21 cellular contexts compared by ENCODE assay signal in the genomic region with DNA sequence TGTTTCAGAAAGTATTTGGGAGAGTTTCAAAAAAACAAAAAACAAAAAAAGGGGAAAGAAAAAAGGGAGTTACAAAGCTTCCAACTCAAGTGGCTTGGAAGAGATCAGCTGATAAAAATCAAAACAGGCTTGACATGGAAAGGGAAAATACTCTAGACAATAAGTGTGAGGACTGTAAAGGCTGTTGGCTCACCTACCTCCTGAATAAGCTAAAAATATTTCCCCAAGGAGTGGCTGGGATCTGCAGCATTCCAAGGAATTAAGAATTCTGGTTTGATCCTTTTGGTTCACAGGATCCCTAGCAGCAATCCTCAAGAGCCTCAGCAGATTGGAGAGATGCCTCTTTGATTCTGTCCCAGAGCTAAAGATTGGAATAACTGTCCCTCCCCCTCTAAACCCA. TPM values are rescaled to one million over a fixed set of nuclear protein-coding genes. Genes with fewer than 3 reads are reported as not detected.
DNase-seq lines count a peak whose midpoint lies in the region; ATAC-seq and TF ChIP-seq lines count a peak whose summit lies in the region.
"Had no signal": no experiment of that assay in that cellular context is flagged by ENCODE, and none has a peak within 500 bp of the region (broad histone marks: within the 10 kb centered on the region; RNA-seq: fewer than 3 reads in every experiment).

No MANE protein-coding gene starts in this region.

- H3K27ac ChIP-seq in left lung (no peak overlapping the region), neural progenitor cell (no peak overlapping the region), A673 (ENCODE audit: low read depth, low read length, poor library complexity, severe bottlenecking) (no peak overlapping the region)

- intact Hi-C loops in left lung (cut with DNase I) (no loop called here), A673 (cut with micrococcal nuclease; ENCODE audit: unreplicated experiment) (loop anchor here (5.0 kb wide), 1 partner anchor 194 kb away; no protein-coding TSS in a partner anchor), head of caudate nucleus (cut with DNase I) (no loop called here)

- H3K4me3 ChIP-seq in left lung (no peak overlapping the region), neural progenitor cell (no peak overlapping the region), A673 (ENCODE audit: low read depth, low read length, poor library complexity, severe bottlenecking) (no peak overlapping the region)

- POLR2A ChIA-PET in A673 (lab: Charles Lee; ENCODE audit: low non-redundant PET), result no interaction called here

- H3K27ac Mint-ChIP-seq in HFFc6 (peak overlapping the region; percentile 23; the same call in 1 of the 2 replicates), neural progenitor cell (no peak overlapping the region)
- H3K27ac Mint-ChIP-seq: CD4-positive, CD25-positive, alpha-beta regulatory T cell had no signal

- H4K20me1 ChIP-seq in neural progenitor cell (ENCODE audit: low read depth), result no peaks in the 10 kb centered on the region

- H2AFZ ChIP-seq in neural progenitor cell (replicated peaks), result no peak overlapping the region

- DNase-seq in HFFc6, result no peak
- no peak for DNase-seq in left lung
- no peak for DNase-seq in neural progenitor cell (ENCODE audit: low spot score)
- DNase-seq in A673 (ENCODE audit: low spot score), result no peak
- DNase-seq in head of caudate nucleus, result no peak
- no peak for DNase-seq in NCI-H345 (lab: John Stamatoyannopoulos, UW)
- DNase-seq: BE2C; CD4-positive, CD25-positive, alpha-beta regulatory T cell; COR-L47; DMS79; GOT3; Karpas-422; MV-4-11; NCI-H1105 treated with DMSO at 0.1 percent for 48 hours; NCI-H2029 treated with DMSO at 0.1 percent for 48 hours; NCI-H226; NCI-H524; NCI-H774; NK-92 treated with Interleukin-12 subunit alpha and Interleukin-12 subunit beta, amount 100 ng/mL, for 24 hours; SIG-M5 had no signal

- H3K4me2 ChIP-seq in neural progenitor cell, result no peak overlapping the region

- no peaks in the 10 kb centered on the region for H3K79me2 ChIP-seq in neural progenitor cell (ENCODE audit: low read depth)

- ATAC-seq in left lung, result peak; percentile 44

- H3K27me3 ChIP-seq in left lung (no peaks in the 10 kb centered on the region), neural progenitor cell (no peaks in the 10 kb centered on the region), A673 (replicated peaks; ENCODE audit: insufficient read depth, low read depth, low read length, poor library complexity) (no peaks in the 10 kb centered on the region)
- H3K27me3 ChIP-seq: BE2C had no signal

- peaks cover 26% of the 10 kb centered on the region for H3K4me1 Mint-ChIP-seq in HFFc6 (ENCODE audit: low read depth)
- H3K4me1 Mint-ChIP-seq in neural progenitor cell, result peaks cover 9% of the 10 kb centered on the region

- peaks cover 0 to 18% of the 10 kb centered on the region in 2 donors for H3K36me3 ChIP-seq in left lung
- H3K36me3 ChIP-seq in neural progenitor cell, result no peaks in the 10 kb centered on the region
- H3K36me3 ChIP-seq in A673 (ENCODE audit: insufficient read depth, low read length, poor library complexity, severe bottlenecking), result no peaks in the 10 kb centered on the region
- H3K36me3 ChIP-seq: BE2C had no signal

- H3K4me3 Mint-ChIP-seq in HFFc6 (no peak overlapping the region), neural progenitor cell (peak overlapping the region; percentile 8)
- H3K4me3 Mint-ChIP-seq: CD4-positive, CD25-positive, alpha-beta regulatory T cell had no signal

- no peak overlapping the region for H3K9ac ChIP-seq in neural progenitor cell

- H3K27me3 Mint-ChIP-seq in HFFc6 (ENCODE audit: insufficient read depth) (no peaks in the 10 kb centered on the region; the same call in 1 of the 2 replicates), neural progenitor cell (ENCODE audit: insufficient read depth, low read depth) (peaks cover 5% of the 10 kb centered on the region)
- H3K27me3 Mint-ChIP-seq: CD4-positive, CD25-positive, alpha-beta regulatory T cell had no signal

- no peaks in the 10 kb centered on the region for H3F3A ChIP-seq in neural progenitor cell (ENCODE audit: low read depth)

- H3K36me3 Mint-ChIP-seq in HFFc6 (ENCODE audit: low read depth) (no peaks in the 10 kb centered on the region), neural progenitor cell (peaks cover 10% of the 10 kb centered on the region)

- TF ChIP-seq CTCF in HFFc6 (IDR thresholded peaks at IDR 0.05) (no peak), left lung (IDR thresholded peaks at IDR 0.05) (no peak), neural progenitor cell (IDR thresholded peaks at IDR 0.05) (no peak), A673 (conservative IDR thresholded peaks at IDR 0.05; ENCODE audit: low read depth, low read length) (no peak)

- no TSS peak for BruUV-seq in A673 (replicated peaks; lab: Mats Ljungman, UMichigan)

- H3K4me1 ChIP-seq in left lung (peaks cover 3 to 10% of the 10 kb centered on the region in 2 donors), neural progenitor cell (peaks cover 8% of the 10 kb centered on the region), A673 (ENCODE audit: insufficient read depth, low read length, poor library complexity, severe bottlenecking) (peaks cover 36% of the 10 kb centered on the region)

- CTCF ChIA-PET in A673 (lab: Charles Lee), result interaction anchor here (0.6 to 3.7 kb wide), 3 partner anchors 14 to 1051 kb away, joined by 4 to 134 read pairs (median 17); a partner anchor contains a TSS

- no peaks in the 10 kb centered on the region for H3K9me3 ChIP-seq in left lung
- H3K9me3 ChIP-seq in neural progenitor cell (ENCODE audit: low read depth), result no peaks in the 10 kb centered on the region
- no peaks in the 10 kb centered on the region for H3K9me3 ChIP-seq in A673 (ENCODE audit: low read depth, low read length, poor library complexity, severe bottlenecking)
- H3K9me3 ChIP-seq: BE2C had no signal

- H3K9me3 Mint-ChIP-seq in HFFc6 (no peaks in the 10 kb centered on the region), neural progenitor cell (no peaks in the 10 kb centered on the region)
- H3K9me3 Mint-ChIP-seq: CD4-positive, CD25-positive, alpha-beta regulatory T cell had no signal

RNA-seq across cellular contexts. Expression of a gene that starts 11.2 kb away (rescaled TPM):
- total RNA-seq in HFFc6 (2021; fragmentation: NEBNext Ultra II Directional; extraction: Animal tissue kit (Norgen Biotek cat#: 25700)), result 10 to 100 TPM; 66.0 to 79.7 (median 74.9) TPM
- total RNA-seq in left lung (10 to 100 TPM; 37.9 to 39.5 TPM), neural progenitor cell (ENCODE audit: low replicate concordance) (99.6 and 147 TPM in 2 replicates), A673 (2021) (37.6 and 43.6 TPM in 2 replicates)

RNA-seq across cellular contexts. Expression of a gene that starts 16.4 kb away (rescaled TPM):
- total RNA-seq in HFFc6 (2021; fragmentation: NEBNext Ultra II Directional; extraction: Animal tissue kit (Norgen Biotek cat#: 25700)), result 1 to 10 TPM; 3.6 to 7.0 (median 5.7) TPM
- 1 to 10 TPM; 8.3 TPM for total RNA-seq in left lung
- total RNA-seq in neural progenitor cell (ENCODE audit: low replicate concordance), result 8.2 and 11.0 TPM in 2 replicates
- 9.9 and 10.8 TPM in 2 replicates for total RNA-seq in A673 (2021)

RNA-seq across cellular contexts. Expression of a gene that starts 36.6 kb away (rescaled TPM):
- 10 to 100 TPM; 13.0 to 23.5 (median 19.6) TPM for total RNA-seq in HFFc6 (2021; fragmentation: NEBNext Ultra II Directional; extraction: Animal tissue kit (Norgen Biotek cat#: 25700))
- total RNA-seq in left lung (10 to 100 TPM; 47.6 to 51.4 TPM), neural progenitor cell (ENCODE audit: low replicate concordance) (93.3 and 103 TPM in 2 replicates), A673 (2021) (62.7 and 73.9 TPM in 2 replicates)

RNA-seq across cellular contexts. Expression of a gene that starts 41.2 kb away (rescaled TPM):
- 100 to 1,000 TPM; 221 to 259 (median 241) TPM for total RNA-seq in HFFc6 (2021; fragmentation: NEBNext Ultra II Directional; extraction: Animal tissue kit (Norgen Biotek cat#: 25700))
- total RNA-seq in left lung (100 to 1,000 TPM; 114 to 140 TPM), neural progenitor cell (ENCODE audit: low replicate concordance) (154 and 223 TPM in 2 replicates), A673 (2021) (491 and 500 TPM in 2 replicates)

RNA-seq across cellular contexts. Expression of a gene that starts 48.5 kb away (rescaled TPM):
- total RNA-seq in HFFc6 (2021; fragmentation: NEBNext Ultra II Directional; extraction: Animal tissue kit (Norgen Biotek cat#: 25700)), result under 1 TPM in 1 of 6 experiments, not detected in 5; 0.12 TPM
- not detected for total RNA-seq in left lung
- not detected in 2 replicates for total RNA-seq in neural progenitor cell (ENCODE audit: low replicate concordance)
- not detected in 2 replicates for total RNA-seq in A673 (2021)
- total RNA-seq: CD4-positive, CD25-positive, alpha-beta regulatory T cell; M059J had no signal
